In genomic region chr11:95153857-95154246, GRCh38 we compare ENCODE assay signal across 10 cellular contexts.
A peak's percentile ranks its signal among the peaks of the same experiment; 100 is the strongest.
DNase-seq lines count a peak whose midpoint lies in the region; ATAC-seq lines count a peak whose summit lies in the region.
"Had no signal": no experiment of that assay in that cellular context is flagged by ENCODE, and none has a peak within 500 bp of the region (broad histone marks: within the 10 kb centered on the region; RNA-seq: fewer than 3 reads in every experiment).

No MANE protein-coding gene starts in this region.

- H3K9me3 Mint-ChIP-seq in activated CD4-positive, alpha-beta T cell treated with anti-CD3 and anti-CD28 coated beads, Interleukin-2, amount 10 ng/mL, durations not matched to agents 7 days and 5 days: no peaks in the 10 kb centered on the region
- H3K9me3 Mint-ChIP-seq in IgD-negative memory B cell: no peaks in the 10 kb centered on the region
- H3K9me3 Mint-ChIP-seq in activated naive CD8-positive, alpha-beta T cell treated with anti-CD3 and anti-CD28 coated beads for 36 hours: peaks cover 3% of the 10 kb centered on the region
- no peaks in the 10 kb centered on the region for H3K9me3 Mint-ChIP-seq in natural killer cell treated with Interleukin-12 subunit alpha and Interleukin-12 subunit beta and Interleukin-15 and Interleukin-18, amount 100 ng/mL, for 72 hours
- H3K9me3 Mint-ChIP-seq: HFFc6, nephron progenitor cell had no signal

- POLR2A ChIA-PET in activated CD4-positive, alpha-beta T cell treated with anti-CD3 and anti-CD28 coated beads, Interleukin-2, amount 10 ng/mL, durations not matched to agents 7 days and 5 days (lab: Charles Lee): interaction anchor here (0.9 to 1.0 kb wide), 2 partner anchors 86 to 551 kb away, joined by 3 read pairs; no protein-coding TSS in a partner anchor

- peak overlapping the region; percentile 94 for H3K27ac Mint-ChIP-seq in activated CD4-positive, alpha-beta T cell treated with anti-CD3 and anti-CD28 coated beads, Interleukin-2, amount 10 ng/mL, durations not matched to agents 7 days and 5 days
- H3K27ac Mint-ChIP-seq in IgD-negative memory B cell: peak overlapping the region; percentile 95 to 98 (median 96)
- H3K27ac Mint-ChIP-seq in activated naive CD8-positive, alpha-beta T cell treated with anti-CD3 and anti-CD28 coated beads for 36 hours: peak overlapping the region; percentile 86
- peak overlapping the region; percentile 70 to 93 for H3K27ac Mint-ChIP-seq in natural killer cell treated with Interleukin-12 subunit alpha and Interleukin-12 subunit beta and Interleukin-15 and Interleukin-18, amount 100 ng/mL, for 72 hours
- H3K27ac Mint-ChIP-seq: HFFc6, nephron progenitor cell had no signal

- H3K27me3 Mint-ChIP-seq in activated CD4-positive, alpha-beta T cell treated with anti-CD3 and anti-CD28 coated beads, Interleukin-2, amount 10 ng/mL, durations not matched to agents 7 days and 5 days: no peaks in the 10 kb centered on the region
- peaks cover 2% of the 10 kb centered on the region for H3K27me3 Mint-ChIP-seq in IgD-negative memory B cell
- no peaks in the 10 kb centered on the region for H3K27me3 Mint-ChIP-seq in activated naive CD8-positive, alpha-beta T cell treated with anti-CD3 and anti-CD28 coated beads for 36 hours
- peaks cover 0 to 3% of the 10 kb centered on the region in 2 donors for H3K27me3 Mint-ChIP-seq in natural killer cell treated with Interleukin-12 subunit alpha and Interleukin-12 subunit beta and Interleukin-15 and Interleukin-18, amount 100 ng/mL, for 72 hours

- H3K4me3 Mint-ChIP-seq in activated CD4-positive, alpha-beta T cell treated with anti-CD3 and anti-CD28 coated beads, Interleukin-2, amount 10 ng/mL, durations not matched to agents 7 days and 5 days: peak overlapping the region; percentile 83
- H3K4me3 Mint-ChIP-seq in IgD-negative memory B cell: peak overlapping the region; percentile 82 to 95 (median 94)
- peak overlapping the region; percentile 82 for H3K4me3 Mint-ChIP-seq in activated naive CD8-positive, alpha-beta T cell treated with anti-CD3 and anti-CD28 coated beads for 36 hours
- peak overlapping the region; percentile 81 for H3K4me3 Mint-ChIP-seq in natural killer cell treated with Interleukin-12 subunit alpha and Interleukin-12 subunit beta and Interleukin-15 and Interleukin-18, amount 100 ng/mL, for 72 hours
- H3K4me3 Mint-ChIP-seq: HFFc6, nephron progenitor cell had no signal

- ATAC-seq in natural killer cell treated with Interleukin-12 subunit alpha and Interleukin-12 subunit beta and Interleukin-15 and Interleukin-18, amount 100 ng/mL, for 72 hours: no peak

- CTCF ChIA-PET in activated CD4-positive, alpha-beta T cell treated with anti-CD3 and anti-CD28 coated beads, Interleukin-2, amount 10 ng/mL, durations not matched to agents 7 days and 5 days (lab: Charles Lee): interaction anchor here (0.9 to 10.4 kb wide), 16 partner anchors 10 to 1189 kb away, joined by 3 to 90 read pairs (median 4); partner anchors contain the start of genes FAM76B, MAML2, SESN3 and SRSF8

- DNase-seq in activated CD4-positive, alpha-beta T cell treated with anti-CD3 and anti-CD28 coated beads, Interleukin-2, amount 10 ng/mL, durations not matched to agents 7 days and 5 days: no peak
- DNase-seq in activated CD4-positive, alpha-beta T cell treated with anti-CD3 and anti-CD28 coated beads for 4 hours: no peak
- no peak for DNase-seq in activated naive CD8-positive, alpha-beta T cell treated with anti-CD3 and anti-CD28 coated beads for 36 hours
- no peak for DNase-seq in natural killer cell treated with Interleukin-12 subunit alpha and Interleukin-12 subunit beta and Interleukin-15 and Interleukin-18, amount 100 ng/mL, for 72 hours (ENCODE audit: low spot score)
- DNase-seq in hepatic stellate cell (ENCODE audit: low spot score): no peak
- DNase-seq in nucleus accumbens (lab: John Stamatoyannopoulos, UW): no peak
- DNase-seq in NCI-H2171 treated with DMSO at 0.1 percent for 48 hours (lab: John Stamatoyannopoulos, UW): no peak
- DNase-seq: HFFc6 had no signal

- peaks cover 3% of the 10 kb centered on the region for H3K36me3 Mint-ChIP-seq in activated CD4-positive, alpha-beta T cell treated with anti-CD3 and anti-CD28 coated beads, Interleukin-2, amount 10 ng/mL, durations not matched to agents 7 days and 5 days (ENCODE audit: low read depth)
- H3K36me3 Mint-ChIP-seq in IgD-negative memory B cell: peaks cover 3% of the 10 kb centered on the region
- peaks cover 11% of the 10 kb centered on the region for H3K36me3 Mint-ChIP-seq in activated naive CD8-positive, alpha-beta T cell treated with anti-CD3 and anti-CD28 coated beads for 36 hours
- no peaks in the 10 kb centered on the region for H3K36me3 Mint-ChIP-seq in natural killer cell treated with Interleukin-12 subunit alpha and Interleukin-12 subunit beta and Interleukin-15 and Interleukin-18, amount 100 ng/mL, for 72 hours

- peaks cover 51% of the 10 kb centered on the region for H3K4me1 Mint-ChIP-seq in activated CD4-positive, alpha-beta T cell treated with anti-CD3 and anti-CD28 coated beads, Interleukin-2, amount 10 ng/mL, durations not matched to agents 7 days and 5 days
- peaks cover 27 to 34% (median 31%) of the 10 kb centered on the region in 3 donors for H3K4me1 Mint-ChIP-seq in IgD-negative memory B cell
- peaks cover 58% of the 10 kb centered on the region for H3K4me1 Mint-ChIP-seq in activated naive CD8-positive, alpha-beta T cell treated with anti-CD3 and anti-CD28 coated beads for 36 hours
- H3K4me1 Mint-ChIP-seq in natural killer cell treated with Interleukin-12 subunit alpha and Interleukin-12 subunit beta and Interleukin-15 and Interleukin-18, amount 100 ng/mL, for 72 hours (ENCODE audit: low read depth in 2 of 2): peaks cover 34 to 37% of the 10 kb centered on the region in 2 donors
